ENCODE assay signal across 23 cellular contexts in the genomic region with DNA sequence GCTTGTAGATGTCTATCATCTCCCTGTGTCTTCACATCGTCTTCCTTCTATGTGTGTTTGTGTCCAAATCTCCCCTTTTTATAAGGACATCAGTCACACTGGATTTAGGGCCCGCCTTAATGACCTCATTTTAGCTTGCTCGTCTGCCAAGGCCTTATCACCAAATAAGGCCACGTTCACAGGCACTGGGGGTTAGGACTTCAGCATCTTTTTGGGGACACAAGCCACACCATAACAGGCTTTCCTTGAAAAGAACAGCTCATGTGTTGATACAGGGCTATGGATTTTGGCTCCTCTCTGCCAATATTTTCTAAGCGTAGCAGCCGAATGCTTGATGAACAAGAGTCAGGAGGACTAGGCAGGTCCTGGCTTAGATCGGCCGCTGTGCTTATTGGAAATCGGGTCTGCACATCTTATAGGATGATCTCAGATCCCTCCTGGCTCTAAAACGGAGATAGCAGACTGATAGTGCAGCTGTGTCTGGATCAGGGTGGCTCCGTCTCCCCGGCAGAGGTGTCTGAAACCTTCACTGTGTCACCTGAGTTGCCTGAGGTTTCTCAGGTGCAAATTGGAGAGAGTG.
"Had no signal": no experiment of that assay in that cellular context is flagged by ENCODE, and none has a peak within 500 bp of the region (broad histone marks: within the 10 kb centered on the region; RNA-seq: fewer than 3 reads in every experiment).

No MANE protein-coding gene starts in this region.

- H3K36me3 Mint-ChIP-seq: activated naive CD4-positive, alpha-beta T cell treated with anti-CD3 and anti-CD28 coated beads, Interleukin-2, amount 50 U/mL, for 72 hours; memory B cell had no signal

- H3K4me3 Mint-ChIP-seq: activated CD8-positive, alpha-beta T cell treated with anti-CD3 and anti-CD28 coated beads, Interleukin-2, amount 10 ng/mL, durations not matched to agents 7 days and 5 days; activated T-cell treated with anti-CD3 and anti-CD28 coated beads, Interleukin-2, amount 50 U/mL, for 24 hours; activated T-helper 17 cell treated with anti-CD3 and anti-CD28 coated beads, Interleukin-2, amount 50 U/mL, for 72 hours; endodermal cell; memory B cell; nephron progenitor cell; stimulated activated naive B cell treated with anti-CD40 and anti-IgM and Interleukin-4, amounts not matched to agents 10 μg/mL and 1 μg/mL and 100 μg/mL, for 72 hours; T-cell had no signal

- ATAC-seq: activated CD8-positive, alpha-beta T cell treated with anti-CD3 and anti-CD28 coated beads, Interleukin-2, amount 10 ng/mL, durations not matched to agents 7 days and 5 days; activated naive CD4-positive, alpha-beta T cell treated with anti-CD3 and anti-CD28 coated beads, Interleukin-2, amount 50 U/mL, for 72 hours; activated T-helper 17 cell treated with anti-CD3 and anti-CD28 coated beads, Interleukin-2, amount 50 U/mL, for 72 hours; mucosa of descending colon; pancreas; stimulated activated naive B cell treated with anti-CD40 and anti-IgM and Interleukin-4, amounts not matched to agents 10 μg/mL and 1 μg/mL and 100 μg/mL, for 72 hours; T-cell had no signal

- H3K4me1 ChIP-seq: pancreas, sigmoid colon had no signal

- H3K9me3 ChIP-seq: mucosa of descending colon, pancreas, sigmoid colon had no signal

- H3K27ac Mint-ChIP-seq: activated CD8-positive, alpha-beta T cell treated with anti-CD3 and anti-CD28 coated beads, Interleukin-2, amount 10 ng/mL, durations not matched to agents 7 days and 5 days; activated naive CD4-positive, alpha-beta T cell treated with anti-CD3 and anti-CD28 coated beads, Interleukin-2, amount 50 U/mL, for 72 hours; activated T-cell treated with anti-CD3 and anti-CD28 coated beads, Interleukin-2, amount 50 U/mL, for 24 hours; activated T-helper 17 cell treated with anti-CD3 and anti-CD28 coated beads, Interleukin-2, amount 50 U/mL, for 72 hours; endodermal cell; memory B cell; stimulated activated naive B cell treated with anti-CD40 and anti-IgM and Interleukin-4, amounts not matched to agents 10 μg/mL and 1 μg/mL and 100 μg/mL, for 72 hours; T-cell had no signal

- H3K4me2 ChIP-seq: smooth muscle cell had no signal

- DNase-seq: activated CD4-positive, alpha-beta T cell treated with anti-CD3 and anti-CD28 coated beads for 1 hour; activated CD4-positive, alpha-beta T cell treated with anti-CD3 and anti-CD28 coated beads, Interleukin-2, amount 50 U/mL, for 1 hour; activated CD8-positive, alpha-beta T cell treated with anti-CD3 and anti-CD28 coated beads, Interleukin-2, amount 10 ng/mL, durations not matched to agents 7 days and 5 days; activated T-cell treated with anti-CD3 and anti-CD28 coated beads, Interleukin-2, amount 50 U/mL, for 24 hours; brain microvascular endothelial cell; central memory CD4-positive, alpha-beta T cell; endodermal cell; foreskin fibroblast; left colon; mucosa of descending colon; nephron progenitor cell; sigmoid colon; stimulated activated CD4-positive, alpha-beta T cell treated with anti-CD3 and anti-CD28 coated beads, Interleukin-15, amount 100 ng/mL, for 24 hours; stimulated activated naive B cell treated with anti-CD40 and anti-IgM and Interleukin-4, amounts not matched to agents 10 μg/mL and 1 μg/mL and 100 μg/mL, for 72 hours; T-helper 9 cell; trophoblast cell had no signal

- H3K27ac ChIP-seq: brain microvascular endothelial cell, epithelial cell of prostate, pancreas, sigmoid colon had no signal

- H3K27me3 ChIP-seq: pancreas had no signal

- H3K4me1 Mint-ChIP-seq: endodermal cell, memory B cell, T-cell had no signal

- H3K9me3 Mint-ChIP-seq: activated naive CD4-positive, alpha-beta T cell treated with anti-CD3 and anti-CD28 coated beads, Interleukin-2, amount 50 U/mL, for 72 hours; activated T-cell treated with anti-CD3 and anti-CD28 coated beads, Interleukin-2, amount 50 U/mL, for 24 hours; activated T-helper 17 cell treated with anti-CD3 and anti-CD28 coated beads, Interleukin-2, amount 50 U/mL, for 72 hours; endodermal cell; memory B cell; stimulated activated naive B cell treated with anti-CD40 and anti-IgM and Interleukin-4, amounts not matched to agents 10 μg/mL and 1 μg/mL and 100 μg/mL, for 72 hours; T-cell had no signal
